28 cellular contexts compared by ENCODE assay signal in the genomic region with DNA sequence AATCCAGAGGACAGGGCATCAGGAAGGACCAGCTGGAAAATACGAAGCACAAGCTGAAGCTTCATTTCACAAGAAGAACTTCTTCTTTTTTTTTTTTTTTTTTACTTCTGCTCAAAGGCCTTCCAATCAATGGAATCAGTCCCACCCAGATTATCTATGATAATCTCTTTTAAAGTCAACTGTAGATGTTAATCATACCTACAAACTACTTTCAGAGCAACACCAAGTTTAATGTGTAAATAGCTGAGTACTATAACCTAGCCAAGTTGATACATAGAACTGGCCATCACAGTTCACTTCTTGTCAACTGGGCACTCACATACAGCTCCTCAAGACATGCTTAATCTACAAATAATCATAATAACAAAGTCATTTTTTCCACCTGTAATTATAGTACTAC.
"Had no signal": no experiment of that assay in that cellular context is flagged by ENCODE, and none has a peak within 500 bp of the region (broad histone marks: within the 10 kb centered on the region; RNA-seq: fewer than 3 reads in every experiment).

No MANE protein-coding gene starts in this region.

- H3K27me3 Mint-ChIP-seq: stimulated activated memory B cell treated with anti-CD40 and anti-IgM and Interleukin-4, amounts not matched to agents 10 μg/mL and 1 μg/mL and 100 μg/mL, for 72 hours; stimulated activated naive B cell treated with anti-CD40 and anti-IgM and Interleukin-4, amounts not matched to agents 10 μg/mL and 1 μg/mL and 100 μg/mL, for 72 hours; stimulated activated naive CD8-positive, alpha-beta T cell treated with anti-CD3 and anti-CD28 coated beads, Interleukin-15, amount 100 ng/mL, for 72 hours; stimulated activated naive CD8-positive, alpha-beta T cell treated with anti-CD3 and anti-CD28 coated beads, Interleukin-15, Interleukin-2, amounts not matched to agents 100 ng/mL and 50 ng/mL, for 24 hours; type B pancreatic cell had no signal

- H3K36me3 ChIP-seq: stomach, suprapubic skin, thoracic aorta, thyroid gland, tibial artery, tibial nerve, transverse colon, upper lobe of left lung, upper lobe of right lung, uterus, vagina had no signal

- FAIRE-seq: urothelium cell line had no signal

- H3K4me3 ChIP-seq: stomach, suprapubic skin, testis, thoracic aorta, thyroid gland, tibial artery, tibial nerve, transverse colon, upper lobe of left lung, upper lobe of right lung, uterus, vagina had no signal

- H3K4me1 Mint-ChIP-seq: stimulated activated effector memory CD8-positive, alpha-beta T cell treated with anti-CD3 and anti-CD28 coated beads, Interleukin-12 subunit alpha, Interleukin-12 subunit beta, amount 100 ng/mL, for 72 hours; stimulated activated memory B cell treated with anti-CD40 and anti-IgM and Interleukin-4, amounts not matched to agents 10 μg/mL and 1 μg/mL and 100 μg/mL, for 72 hours; stimulated activated naive B cell treated with anti-CD40 and anti-IgM and Interleukin-4, amounts not matched to agents 10 μg/mL and 1 μg/mL and 100 μg/mL, for 72 hours; stimulated activated naive CD8-positive, alpha-beta T cell treated with anti-CD3 and anti-CD28 coated beads, Interleukin-15, amount 100 ng/mL, for 72 hours had no signal

- H3K4me3 Mint-ChIP-seq: stimulated activated effector memory CD8-positive, alpha-beta T cell treated with anti-CD3 and anti-CD28 coated beads, Interleukin-12 subunit alpha, Interleukin-12 subunit beta, amount 100 ng/mL, for 72 hours; stimulated activated memory B cell treated with anti-CD40 and anti-IgM and Interleukin-4, amounts not matched to agents 10 μg/mL and 1 μg/mL and 100 μg/mL, for 72 hours; stimulated activated naive B cell treated with anti-CD40 and anti-IgM and Interleukin-4, amounts not matched to agents 10 μg/mL and 1 μg/mL and 100 μg/mL, for 72 hours; stimulated activated naive CD8-positive, alpha-beta T cell treated with anti-CD3 and anti-CD28 coated beads, Interleukin-15, amount 100 ng/mL, for 72 hours; stimulated activated naive CD8-positive, alpha-beta T cell treated with anti-CD3 and anti-CD28 coated beads, Interleukin-15, Interleukin-2, amounts not matched to agents 100 ng/mL and 50 ng/mL, for 24 hours; type B pancreatic cell had no signal

- H3K27ac ChIP-seq: stomach, suprapubic skin, testis, thoracic aorta, thyroid gland, tibial artery, tibial nerve, transverse colon, upper lobe of left lung, upper lobe of right lung, uterus, vagina had no signal

- H3K36me3 Mint-ChIP-seq: stimulated activated effector memory CD8-positive, alpha-beta T cell treated with anti-CD3 and anti-CD28 coated beads, Interleukin-12 subunit alpha, Interleukin-12 subunit beta, amount 100 ng/mL, for 72 hours; stimulated activated memory B cell treated with anti-CD40 and anti-IgM and Interleukin-4, amounts not matched to agents 10 μg/mL and 1 μg/mL and 100 μg/mL, for 72 hours; stimulated activated naive B cell treated with anti-CD40 and anti-IgM and Interleukin-4, amounts not matched to agents 10 μg/mL and 1 μg/mL and 100 μg/mL, for 72 hours; type B pancreatic cell had no signal

- DNase-seq: stimulated activated CD4-positive, alpha-beta T cell treated with anti-CD3 and anti-CD28 coated beads, Interleukin-2, amount 100 ng/mL, for 48 hours; stimulated activated CD4-positive, alpha-beta T cell treated with anti-CD3 and anti-CD28 coated beads, Interleukin-4, amount 100 ng/mL, for 1 hour; stimulated activated CD4-positive, alpha-beta T cell treated with anti-CD3 and anti-CD28 coated beads, Interleukin-4, amount 100 ng/mL, for 24 hours; stimulated activated CD4-positive, alpha-beta T cell treated with anti-CD3 and anti-CD28 coated beads, Interleukin-4, amount 100 ng/mL, for 4 hours; stimulated activated CD8-positive, alpha-beta memory T cell treated with anti-CD3 and anti-CD28 coated beads, Interleukin-4, amount 100 ng/mL, for 48 hours; stimulated activated naive B cell treated with anti-CD40 and anti-IgM and Interleukin-4, amounts not matched to agents 10 μg/mL and 1 μg/mL and 100 μg/mL, for 72 hours; stimulated activated naive CD4-positive, alpha-beta T cell; stimulated activated naive CD4-positive, alpha-beta T cell treated with Interleukin-2 at 50 U/mL for 16 hours; stimulated activated naive CD8-positive, alpha-beta T cell treated with anti-CD3 and anti-CD28 coated beads, Interleukin-15, amount 100 ng/mL, for 72 hours; stimulated activated naive CD8-positive, alpha-beta T cell treated with anti-CD3 and anti-CD28 coated beads, Interleukin-15, Interleukin-2, amounts not matched to agents 100 U/mL and 50 U/mL, for 24 hours; stomach; substantia nigra; testis; thyroid gland; tibial artery; transverse colon; upper lobe of left lung; upper lobe of right lung; uterus had no signal

- H3K27ac Mint-ChIP-seq: stimulated activated effector memory CD8-positive, alpha-beta T cell treated with anti-CD3 and anti-CD28 coated beads, Interleukin-12 subunit alpha, Interleukin-12 subunit beta, amount 100 ng/mL, for 72 hours; stimulated activated memory B cell treated with anti-CD40 and anti-IgM and Interleukin-4, amounts not matched to agents 10 μg/mL and 1 μg/mL and 100 μg/mL, for 72 hours; stimulated activated naive B cell treated with anti-CD40 and anti-IgM and Interleukin-4, amounts not matched to agents 10 μg/mL and 1 μg/mL and 100 μg/mL, for 72 hours; stimulated activated naive CD8-positive, alpha-beta T cell treated with anti-CD3 and anti-CD28 coated beads, Interleukin-15, amount 100 ng/mL, for 72 hours; stimulated activated naive CD8-positive, alpha-beta T cell treated with anti-CD3 and anti-CD28 coated beads, Interleukin-15, Interleukin-2, amounts not matched to agents 100 ng/mL and 50 ng/mL, for 24 hours; type B pancreatic cell had no signal

- H3K9me3 ChIP-seq: suprapubic skin, testis, thoracic aorta, thyroid gland, tibial artery, tibial nerve, upper lobe of left lung, upper lobe of right lung, uterus, vagina had no signal

- ATAC-seq: stimulated activated effector memory CD8-positive, alpha-beta T cell treated with anti-CD3 and anti-CD28 coated beads, Interleukin-12 subunit alpha, Interleukin-12 subunit beta, amount 100 ng/mL, for 72 hours; stimulated activated memory B cell treated with anti-CD40 and anti-IgM and Interleukin-4, amounts not matched to agents 10 μg/mL and 1 μg/mL and 100 μg/mL, for 72 hours; stimulated activated naive B cell treated with anti-CD40 and anti-IgM and Interleukin-4, amounts not matched to agents 10 μg/mL and 1 μg/mL and 100 μg/mL, for 72 hours; stimulated activated naive CD8-positive, alpha-beta T cell treated with anti-CD3 and anti-CD28 coated beads, Interleukin-15, amount 100 ng/mL, for 72 hours; stimulated activated naive CD8-positive, alpha-beta T cell treated with anti-CD3 and anti-CD28 coated beads, Interleukin-15, Interleukin-2, amounts not matched to agents 100 U/mL and 50 U/mL, for 24 hours; upper lobe of right lung had no signal

- H3K4me1 ChIP-seq: stomach, suprapubic skin, testis, thyroid gland, tibial artery, tibial nerve, transverse colon, upper lobe of left lung, upper lobe of right lung, uterus, vagina had no signal

- H3K27me3 ChIP-seq: stomach, suprapubic skin, testis, thyroid gland, tibial artery, tibial nerve, transverse colon, upper lobe of left lung, upper lobe of right lung, uterus, vagina had no signal
